Comparison of ENCODE assay signal across 1 cellular context in the genomic region with DNA sequence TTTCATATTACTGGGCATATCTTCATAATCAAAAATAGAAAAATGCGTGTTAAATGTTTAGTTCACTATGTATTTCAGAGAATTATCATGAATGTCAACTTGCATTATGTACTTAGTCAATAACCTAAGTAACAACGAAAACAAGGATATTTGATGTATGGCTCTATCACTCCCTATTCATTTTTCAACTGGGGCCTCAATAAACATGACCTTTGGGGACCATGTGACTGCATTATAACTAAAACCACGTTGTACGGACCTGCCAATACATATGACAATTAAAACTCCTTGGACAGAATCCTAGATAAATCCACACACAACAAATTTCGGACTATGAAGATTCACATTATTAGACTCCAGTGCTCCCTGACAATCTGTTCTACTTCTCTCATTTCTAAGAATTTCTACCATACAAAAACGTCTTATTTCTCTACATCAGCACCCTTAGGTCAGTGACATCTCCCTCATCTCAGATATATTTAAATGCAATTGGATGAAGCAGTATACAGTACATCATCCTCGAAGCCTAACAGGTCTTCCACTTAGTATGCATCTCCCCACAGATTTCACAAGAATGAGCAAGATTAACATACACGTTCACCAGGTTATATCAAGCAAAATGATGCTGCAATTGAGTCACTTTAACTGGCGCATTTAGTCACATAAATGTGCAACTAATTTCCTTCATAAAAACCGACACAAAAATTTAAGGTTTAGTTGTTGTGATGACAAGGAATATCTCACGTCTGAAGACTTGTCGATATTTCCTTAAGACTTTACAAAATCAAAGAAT.
TF ChIP-seq lines count a peak whose summit lies in the region.

No MANE protein-coding gene starts in this region.

TF ChIP-seq in HepG2, 621 proteins besides CTCF, POLR2A, EP300 and RAD21 (continued from another document and continues in another):
- TF ChIP-seq, protein P1, sequence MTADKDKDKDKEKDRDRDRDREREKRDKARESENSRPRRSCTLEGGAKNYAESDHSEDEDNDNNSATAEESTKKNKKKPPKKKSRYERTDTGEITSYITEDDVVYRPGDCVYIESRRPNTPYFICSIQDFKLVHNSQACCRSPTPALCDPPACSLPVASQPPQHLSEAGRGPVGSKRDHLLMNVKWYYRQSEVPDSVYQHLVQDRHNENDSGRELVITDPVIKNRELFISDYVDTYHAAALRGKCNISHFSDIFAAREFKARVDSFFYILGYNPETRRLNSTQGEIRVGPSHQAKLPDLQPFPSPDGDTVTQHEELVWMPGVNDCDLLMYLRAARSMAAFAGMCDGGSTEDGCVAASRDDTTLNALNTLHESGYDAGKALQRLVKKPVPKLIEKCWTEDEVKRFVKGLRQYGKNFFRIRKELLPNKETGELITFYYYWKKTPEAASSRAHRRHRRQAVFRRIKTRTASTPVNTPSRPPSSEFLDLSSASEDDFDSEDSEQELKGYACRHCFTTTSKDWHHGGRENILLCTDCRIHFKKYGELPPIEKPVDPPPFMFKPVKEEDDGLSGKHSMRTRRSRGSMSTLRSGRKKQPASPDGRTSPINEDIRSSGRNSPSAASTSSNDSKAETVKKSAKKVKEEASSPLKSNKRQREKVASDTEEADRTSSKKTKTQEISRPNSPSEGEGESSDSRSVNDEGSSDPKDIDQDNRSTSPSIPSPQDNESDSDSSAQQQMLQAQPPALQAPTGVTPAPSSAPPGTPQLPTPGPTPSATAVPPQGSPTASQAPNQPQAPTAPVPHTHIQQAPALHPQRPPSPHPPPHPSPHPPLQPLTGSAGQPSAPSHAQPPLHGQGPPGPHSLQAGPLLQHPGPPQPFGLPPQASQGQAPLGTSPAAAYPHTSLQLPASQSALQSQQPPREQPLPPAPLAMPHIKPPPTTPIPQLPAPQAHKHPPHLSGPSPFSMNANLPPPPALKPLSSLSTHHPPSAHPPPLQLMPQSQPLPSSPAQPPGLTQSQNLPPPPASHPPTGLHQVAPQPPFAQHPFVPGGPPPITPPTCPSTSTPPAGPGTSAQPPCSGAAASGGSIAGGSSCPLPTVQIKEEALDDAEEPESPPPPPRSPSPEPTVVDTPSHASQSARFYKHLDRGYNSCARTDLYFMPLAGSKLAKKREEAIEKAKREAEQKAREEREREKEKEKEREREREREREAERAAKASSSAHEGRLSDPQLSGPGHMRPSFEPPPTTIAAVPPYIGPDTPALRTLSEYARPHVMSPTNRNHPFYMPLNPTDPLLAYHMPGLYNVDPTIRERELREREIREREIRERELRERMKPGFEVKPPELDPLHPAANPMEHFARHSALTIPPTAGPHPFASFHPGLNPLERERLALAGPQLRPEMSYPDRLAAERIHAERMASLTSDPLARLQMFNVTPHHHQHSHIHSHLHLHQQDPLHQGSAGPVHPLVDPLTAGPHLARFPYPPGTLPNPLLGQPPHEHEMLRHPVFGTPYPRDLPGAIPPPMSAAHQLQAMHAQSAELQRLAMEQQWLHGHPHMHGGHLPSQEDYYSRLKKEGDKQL (CRISPR knock-in tag; IDR thresholded peaks at IDR 0.05; ENCODE audit: low read depth) = peak; percentile 49; the same call in 1 of the 2 replicates
- TF ChIP-seq HHEX (CRISPR knock-in tag; IDR thresholded peaks at IDR 0.05) (peak; percentile 70), ZNF770 (CRISPR knock-in tag; IDR thresholded peaks at IDR 0.05) (no peak), TARDBP (CRISPR knock-in tag; IDR thresholded peaks at IDR 0.05) (0 out of 2 replicates have a peak, but pooled peaks have one; percentile 24), TFE3 (CRISPR knock-in tag; IDR thresholded peaks at IDR 0.05) (peak; percentile 49; the same call in 1 of the 2 replicates), ZNF737 (CRISPR knock-in tag; IDR thresholded peaks at IDR 0.05; ENCODE audit: borderline replicate concordance) (no peak), RBFOX2 (IDR thresholded peaks at IDR 0.05; ENCODE audit: low read depth, low read length) (peak; percentile 41), NR2F2 (IDR thresholded peaks at IDR 0.05; ENCODE audit: borderline replicate concordance, low read depth) (peak; percentile 70; the same call in 1 of the 2 replicates), ZNF644 (CRISPR knock-in tag; IDR thresholded peaks at IDR 0.05; ENCODE audit: low read depth) (no peak), REPIN1 (CRISPR knock-in tag; IDR thresholded peaks at IDR 0.05; ENCODE audit: borderline replicate concordance, low read depth) (no peak), FOXA1 (IDR thresholded peaks at IDR 0.05) (no peak), FOXA1 (CRISPR knock-in tag; IDR thresholded peaks at IDR 0.05) (peak; percentile 53), CEBPB (IDR thresholded peaks at IDR 0.05; ENCODE audit: borderline replicate concordance, low read depth, low read length) (no peak), NR2F6 (IDR thresholded peaks at IDR 0.05) (peak; percentile 89), NR2F6 (CRISPR knock-in tag; IDR thresholded peaks at IDR 0.05) (peak; percentile 78), ZNF253 (CRISPR knock-in tag; IDR thresholded peaks at IDR 0.05; ENCODE audit: borderline replicate concordance) (no peak), HNRNPLL (IDR thresholded peaks at IDR 0.05; ENCODE audit: low read depth, low read length, poor library complexity, severe bottlenecking) (no peak), ZNF256 (CRISPR knock-in tag; conservative IDR thresholded peaks at IDR 0.05) (no peak), RXRB (CRISPR knock-in tag; IDR thresholded peaks at IDR 0.05; ENCODE audit: borderline replicate concordance) (0 out of 2 replicates have a peak, but pooled peaks have one; percentile 7), ATF7 (IDR thresholded peaks at IDR 0.05) (no peak), ATF7 (CRISPR knock-in tag; IDR thresholded peaks at IDR 0.05) (no peak), MIER3 (CRISPR knock-in tag; IDR thresholded peaks at IDR 0.05; ENCODE audit: borderline replicate concordance) (no peak), LCORL (IDR thresholded peaks at IDR 0.05) (no peak), LCORL (CRISPR knock-in tag; IDR thresholded peaks at IDR 0.05) (0 out of 2 replicates have a peak, but pooled peaks have one; percentile 15), TCF7 (IDR thresholded peaks at IDR 0.05; ENCODE audit: low read depth) (peak; percentile 47), RARG (CRISPR knock-in tag; IDR thresholded peaks at IDR 0.05; ENCODE audit: low read depth) (no peak), KDM4B (CRISPR knock-in tag; IDR thresholded peaks at IDR 0.05) (no peak), MNT (IDR thresholded peaks at IDR 0.05) (peak; percentile 10; the same call in 1 of the 2 replicates), PBX2 (CRISPR knock-in tag; IDR thresholded peaks at IDR 0.05) (no peak), NR2F1 (CRISPR knock-in tag; IDR thresholded peaks at IDR 0.05) (0 out of 4 replicates have a peak, but pooled peaks of 1 of the 2 experiments have one; percentile 13), ARID5B (CRISPR knock-in tag; IDR thresholded peaks at IDR 0.05) (peak; percentile 47; the same call in 1 of the 2 replicates), ZBTB42 (CRISPR knock-in tag; IDR thresholded peaks at IDR 0.05) (no peak), HMG20A (CRISPR knock-in tag; IDR thresholded peaks at IDR 0.05; ENCODE audit: borderline replicate concordance) (no peak), GABPA (IDR thresholded peaks at IDR 0.05; ENCODE audit: low read depth, low read length) (no peak), GABPA (CRISPR knock-in tag; IDR thresholded peaks at IDR 0.05; ENCODE audit: low read depth) (peak; percentile 25; the same call in 1 of the 2 replicates), MXD4 (CRISPR knock-in tag; IDR thresholded peaks at IDR 0.05) (0 out of 2 replicates have a peak, but pooled peaks have one; percentile 55), NFYB (CRISPR knock-in tag; IDR thresholded peaks at IDR 0.05) (no peak), ZNF629 (CRISPR knock-in tag; conservative IDR thresholded peaks at IDR 0.05) (no peak)
- TF ChIP-seq, protein P2, sequence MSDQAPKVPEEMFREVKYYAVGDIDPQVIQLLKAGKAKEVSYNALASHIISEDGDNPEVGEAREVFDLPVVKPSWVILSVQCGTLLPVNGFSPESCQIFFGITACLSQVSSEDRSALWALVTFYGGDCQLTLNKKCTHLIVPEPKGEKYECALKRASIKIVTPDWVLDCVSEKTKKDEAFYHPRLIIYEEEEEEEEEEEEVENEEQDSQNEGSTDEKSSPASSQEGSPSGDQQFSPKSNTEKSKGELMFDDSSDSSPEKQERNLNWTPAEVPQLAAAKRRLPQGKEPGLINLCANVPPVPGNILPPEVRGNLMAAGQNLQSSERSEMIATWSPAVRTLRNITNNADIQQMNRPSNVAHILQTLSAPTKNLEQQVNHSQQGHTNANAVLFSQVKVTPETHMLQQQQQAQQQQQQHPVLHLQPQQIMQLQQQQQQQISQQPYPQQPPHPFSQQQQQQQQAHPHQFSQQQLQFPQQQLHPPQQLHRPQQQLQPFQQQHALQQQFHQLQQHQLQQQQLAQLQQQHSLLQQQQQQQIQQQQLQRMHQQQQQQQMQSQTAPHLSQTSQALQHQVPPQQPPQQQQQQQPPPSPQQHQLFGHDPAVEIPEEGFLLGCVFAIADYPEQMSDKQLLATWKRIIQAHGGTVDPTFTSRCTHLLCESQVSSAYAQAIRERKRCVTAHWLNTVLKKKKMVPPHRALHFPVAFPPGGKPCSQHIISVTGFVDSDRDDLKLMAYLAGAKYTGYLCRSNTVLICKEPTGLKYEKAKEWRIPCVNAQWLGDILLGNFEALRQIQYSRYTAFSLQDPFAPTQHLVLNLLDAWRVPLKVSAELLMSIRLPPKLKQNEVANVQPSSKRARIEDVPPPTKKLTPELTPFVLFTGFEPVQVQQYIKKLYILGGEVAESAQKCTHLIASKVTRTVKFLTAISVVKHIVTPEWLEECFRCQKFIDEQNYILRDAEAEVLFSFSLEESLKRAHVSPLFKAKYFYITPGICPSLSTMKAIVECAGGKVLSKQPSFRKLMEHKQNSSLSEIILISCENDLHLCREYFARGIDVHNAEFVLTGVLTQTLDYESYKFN (CRISPR knock-in tag; conservative IDR thresholded peaks at IDR 0.05) = 0 out of 2 replicates have a peak, but pooled peaks have one; percentile 21
